9 cellular contexts compared by ENCODE assay signal in the genomic region with DNA sequence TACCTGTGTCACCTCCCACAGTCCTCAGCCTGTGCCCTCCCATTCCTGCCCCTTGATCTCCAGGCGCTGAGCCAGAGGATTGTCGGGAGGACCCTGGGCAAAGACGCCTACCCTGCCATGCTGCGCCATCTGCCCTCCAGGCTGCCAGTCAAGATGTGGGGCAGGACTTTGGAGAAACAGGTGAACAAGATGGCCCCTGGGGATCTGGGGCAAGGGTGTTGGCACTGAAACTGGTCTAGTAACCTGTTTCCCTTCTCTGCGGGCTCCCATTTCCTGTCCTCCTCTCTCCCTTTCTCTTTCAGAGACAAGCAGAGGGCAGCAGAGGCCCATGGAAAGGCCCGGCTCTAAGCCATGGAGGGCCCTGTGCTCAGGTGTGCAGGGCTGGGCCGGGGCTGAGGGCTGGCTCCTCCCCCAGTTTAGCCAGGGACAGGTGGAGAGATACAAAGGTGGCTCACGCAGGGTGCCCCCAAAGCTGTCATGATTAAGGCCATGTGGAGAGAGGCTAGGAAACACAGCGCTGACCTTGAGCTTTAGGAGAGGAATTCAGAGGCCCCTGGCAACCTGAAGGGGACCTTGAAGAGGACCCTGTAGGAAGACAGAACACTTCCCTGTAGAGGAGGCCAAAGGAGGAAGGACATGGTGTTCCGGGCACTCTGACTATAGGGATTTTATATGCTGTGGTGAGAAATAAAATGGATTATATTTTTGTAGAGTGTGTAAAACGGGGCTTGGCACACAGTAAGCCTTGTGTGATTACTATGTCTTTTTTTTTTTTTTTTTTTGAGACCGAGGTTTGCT. TPM values are rescaled to one million over a fixed set of nuclear protein-coding genes. Genes with fewer than 3 reads are reported as not detected.
DNase-seq lines count a peak whose midpoint lies in the region; ATAC-seq, FAIRE-seq and TF ChIP-seq lines count a peak whose summit lies in the region.
"Had no signal": no experiment of that assay in that cellular context is flagged by ENCODE, and none has a peak within 500 bp of the region (broad histone marks: within the 10 kb centered on the region; RNA-seq: fewer than 3 reads in every experiment).

GLOD5 (plus strand) TSS at position 74 of the 798 bp plus-strand sequence; CDS start at position 118, 44 bp downstream.

- TF ChIP-seq CTCF in C4-2B (conservative IDR thresholded peaks at IDR 0.05) = peak; percentile 65
- no peak for TF ChIP-seq CTCF in psoas muscle (IDR thresholded peaks at IDR 0.05)

- peak; percentile 15 for DNase-seq in HTR-8/SVneo (ENCODE audit: insufficient read length, low spot score)
- DNase-seq in SK-MEL-5 (ENCODE audit: low read depth, low spot score) = peak; percentile 60
- peak; percentile 38 for DNase-seq in iPS DF 4.7 (ENCODE audit: extremely low read depth, low spot score)
- DNase-seq in psoas muscle = no peak
- DNase-seq in sciatic nerve (ENCODE audit: low spot score) = no peak

- H3K27me3 ChIP-seq in psoas muscle (ENCODE audit: insufficient read depth in 3 of 3, low read length in 2 of 3) = peaks cover 0 to 34% (median 0%) of the 10 kb centered on the region in 3 donors

- peak within 1 kb of the TSS; percentile 65 for H3K27ac ChIP-seq in C4-2B
- no peak within 1 kb of the TSS for H3K27ac ChIP-seq in psoas muscle

- in situ Hi-C loops in SK-MEL-5 (cut with HindIII; ENCODE audit: low pct_unique_long_range_greater_than_20kb, low sequenced_read_pairs) = no loop called here

- intact Hi-C loops in psoas muscle (cut with DNase I) (no loop called here), sciatic nerve (cut with DNase I) (no loop called here)

- no peak within 1 kb of the TSS for H3K4me3 ChIP-seq in psoas muscle

- no peak for FAIRE-seq in HTR-8/SVneo (lab: Jason Lieb, UNC)
- FAIRE-seq: astrocyte had no signal

- no peaks in the 10 kb centered on the region for H3K4me1 ChIP-seq in psoas muscle

- no peaks in the 10 kb centered on the region for H3K9me3 ChIP-seq in psoas muscle

- H3K36me3 ChIP-seq in psoas muscle (ENCODE audit: insufficient read depth in 1 of 2, low read depth in 1 of 2) = no peaks in the 10 kb centered on the region

- ATAC-seq in psoas muscle = no peak
- ATAC-seq in GM18867 (IDR thresholded peaks at IDR 0.05; ENCODE audit: unreplicated experiment) = no peak
- no peak for ATAC-seq in HG03378 (IDR thresholded peaks at IDR 0.05; ENCODE audit: unreplicated experiment)
- ATAC-seq in sciatic nerve = no peak

- WGBS in psoas muscle, 3 donors = 39 to 54% (median 43%) methylated on average over 11 to 12 of the region's 12 CpGs

RNA-seq across cellular contexts. Expression of gene GLOD5, which starts in this region (rescaled TPM):
- not detected in 2 replicates for total RNA-seq in SK-MEL-5 (2014; rRNA removed; shearing (Covaris generic))
- polyA plus RNA-seq in SK-MEL-5 (2015; cell fraction: cytosol; rRNA removed) = not detected in 2 replicates
- not detected in 2 replicates for polyA plus RNA-seq in SK-MEL-5 (2015; cell fraction: nucleus; rRNA removed)
- not detected for total RNA-seq in psoas muscle
- polyA plus RNA-seq in psoas muscle = not detected
- total RNA-seq in sciatic nerve = not detected
- total RNA-seq: astrocyte had no signal

Comparison
In these comparisons a context has a peak if more than half of its experiments do, and no peak if none do; other contexts are left out.
1. Peak in DNase-seq in SK-MEL-5; RNA of the gene not detected or under 1 TPM.
2. DNase-seq: peak in HTR-8/SVneo (single experiment) and iPS DF 4.7 (single experiment); none in psoas muscle (0 of 2) and sciatic nerve (single experiment).